ENCODE assay signal across 24 cellular contexts in genomic region chr2:11339508-11340083, GRCh38. TPM values are rescaled to one million over a fixed set of nuclear protein-coding genes. Genes with fewer than 3 reads are reported as not detected.
A peak's percentile ranks its signal among the peaks of the same experiment; 100 is the strongest.
DNase-seq lines count a peak whose midpoint lies in the region; ATAC-seq, FAIRE-seq and TF ChIP-seq lines count a peak whose summit lies in the region.
"Had no signal": no experiment of that assay in that cellular context is flagged by ENCODE, and none has a peak within 500 bp of the region (broad histone marks: within the 10 kb centered on the region; RNA-seq: fewer than 3 reads in every experiment).

No MANE protein-coding gene starts in this region.

- CTCF ChIA-PET in A549 (lab: Yijun Ruan, JAX): interaction anchor here (0.6 to 1.6 kb wide), 4 partner anchors 35 to 143 kb away, joined by 3 to 5 read pairs (median 4); no protein-coding TSS in a partner anchor
- CTCF ChIA-PET in mammary epithelial cell (lab: Charles Lee; ENCODE audit: low non-redundant PET): no interaction called here

- no peak overlapping the region for H3K27ac ChIP-seq in A549
- H3K27ac ChIP-seq in mammary epithelial cell (ENCODE audit: insufficient read depth, low read depth, low read length): peak overlapping the region; percentile 7
- no peak overlapping the region for H3K27ac ChIP-seq in osteoblast (ENCODE audit: low read depth, low read length)
- H3K27ac ChIP-seq: BLaER1 treated with 17β-estradiol and CSF1 and Interleukin-3, amounts not matched to agents 10 nM and 100 nM; skin epidermis had no signal

- no peaks in the 10 kb centered on the region for H3K9me3 ChIP-seq in A549
- no peaks in the 10 kb centered on the region for H3K9me3 ChIP-seq in Loucy (ENCODE audit: insufficient read depth, low read depth, low read length)
- H3K9me3 ChIP-seq in mammary epithelial cell (replicated peaks; ENCODE audit: insufficient read depth, low read length): no peaks in the 10 kb centered on the region
- no peaks in the 10 kb centered on the region for H3K9me3 ChIP-seq in osteoblast (ENCODE audit: low read depth, low read length)

- no peaks in the 10 kb centered on the region; the same call in 1 of the 2 replicates for H3K36me3 ChIP-seq in Loucy (ENCODE audit: insufficient read depth, low read length)
- no peaks in the 10 kb centered on the region for H3K36me3 ChIP-seq in mammary epithelial cell (ENCODE audit: insufficient read depth, low read length)
- no peaks in the 10 kb centered on the region for H3K36me3 ChIP-seq in osteoblast (ENCODE audit: insufficient read depth, low read length)

- H3K9ac ChIP-seq in Loucy (ENCODE audit: low read depth, low read length, poor library complexity, severe bottlenecking): peak overlapping the region; percentile 43
- peak overlapping the region; percentile 11 for H3K9ac ChIP-seq in mammary epithelial cell (ENCODE audit: insufficient read depth, low read length)
- H3K9ac ChIP-seq: BLaER1 treated with 17β-estradiol and CSF1 and Interleukin-3, amounts not matched to agents 10 nM and 100 nM had no signal

- H3K27me3 ChIP-seq in Loucy (ENCODE audit: insufficient read depth, low read length, poor library complexity, severe bottlenecking) (peaks cover 5% of the 10 kb centered on the region), mammary epithelial cell (ENCODE audit: insufficient read depth, low read length) (no peaks in the 10 kb centered on the region), osteoblast (ENCODE audit: insufficient read depth, low read length) (no peaks in the 10 kb centered on the region)
- H3K27me3 ChIP-seq: BLaER1 treated with 17β-estradiol and CSF1 and Interleukin-3, amounts not matched to agents 10 nM and 100 nM had no signal

- intact Hi-C loops in mammary epithelial cell (cut with micrococcal nuclease): loop anchor here (2.0 to 5.0 kb wide), 4 partner anchors 52 to 107 kb away; no protein-coding TSS in a partner anchor

- H3K4me2 ChIP-seq in A549: peak overlapping the region; percentile 95
- peak overlapping the region; percentile 90 for H3K4me2 ChIP-seq in Loucy (ENCODE audit: low read depth, low read length, poor library complexity, severe bottlenecking)
- H3K4me2 ChIP-seq in mammary epithelial cell (ENCODE audit: insufficient read depth, low read depth, low read length): peak overlapping the region; percentile 95
- H3K4me2 ChIP-seq in osteoblast (ENCODE audit: insufficient read depth, low read length): peak overlapping the region; percentile 26

- H3K79me2 ChIP-seq in Loucy (ENCODE audit: insufficient read depth, low read length) (peaks cover 96% of the 10 kb centered on the region), mammary epithelial cell (ENCODE audit: insufficient read depth, low read length) (peaks cover 95% of the 10 kb centered on the region), osteoblast (ENCODE audit: insufficient read depth, low read length) (peaks cover 93% of the 10 kb centered on the region)

- H3K4me1 ChIP-seq in A549 (peaks cover 47% of the 10 kb centered on the region), Loucy (ENCODE audit: insufficient read depth, low read length, poor library complexity, severe bottlenecking) (peaks cover 47% of the 10 kb centered on the region), mammary epithelial cell (ENCODE audit: insufficient read depth, low read length) (peaks cover 15% of the 10 kb centered on the region), osteoblast (ENCODE audit: insufficient read depth, low read length) (peaks cover 18% of the 10 kb centered on the region)

- TF ChIP-seq POLR2A in A549 (IDR thresholded peaks at IDR 0.05; ENCODE audit: low read length): no peak

- H2AFZ ChIP-seq in Loucy (ENCODE audit: low read length) (no peak overlapping the region), mammary epithelial cell (ENCODE audit: low read depth, low read length) (no peak overlapping the region), osteoblast (ENCODE audit: low read length) (no peak overlapping the region)

- BruUV-seq in mammary epithelial cell (replicated peaks; lab: Mats Ljungman, UMichigan): no TSS peak

- no peak for FAIRE-seq in A549 (lab: Jason Lieb, UNC)

- WGBS in A549 (ENCODE audit: missing lambda C conversion rate): 81% methylated on average over 6 of the region's 6 CpGs
- 59% methylated on average over 6 of the region's 6 CpGs for WGBS in mammary epithelial cell (ENCODE audit: low coverage, missing lambda C conversion rate)

- POLR2A ChIA-PET in A549 (lab: Yijun Ruan, JAX): no interaction called here

- no peak for TF ChIP-seq EP300 in A549 (IDR thresholded peaks at IDR 0.05)

- H3K9me2 ChIP-seq in Loucy (replicated peaks; ENCODE audit: low read depth, low read length): no peaks in the 10 kb centered on the region

- TF ChIP-seq CTCF in A549 (IDR thresholded peaks at IDR 0.05) (no peak), Loucy (conservative IDR thresholded peaks at IDR 0.05; ENCODE audit: low read length) (no peak), mammary epithelial cell (conservative IDR thresholded peaks at IDR 0.05 in 1 of 2, IDR thresholded peaks at IDR 0.05 in 1 of 2; ENCODE audit: extremely low read depth in 1 of 2, insufficient read depth in 1 of 2, low read depth in 1 of 2, low read length in 2 of 2) (no peak), osteoblast (IDR thresholded peaks at IDR 0.05; ENCODE audit: extremely low read depth, low read depth, low read length) (no peak)

- no peak for TF ChIP-seq RAD21 in A549 (conservative IDR thresholded peaks at IDR 0.05 in 1 of 2, IDR thresholded peaks at IDR 0.05 in 1 of 2)

- H3K4me3 ChIP-seq in A549 (no peak overlapping the region), Loucy (ENCODE audit: low read length, poor library complexity, severe bottlenecking) (peak overlapping the region; percentile 87), mammary epithelial cell (replicated peaks in 1 of 3; ENCODE audit: insufficient read depth in 1 of 3, low read depth in 2 of 3, low read length in 3 of 3) (peak overlapping the region in 1 of 3 experiments; percentile 24), osteoblast (ENCODE audit: insufficient read depth, low read length) (no peak overlapping the region)
- H3K4me3 ChIP-seq: BLaER1 treated with 17β-estradiol and CSF1 and Interleukin-3, amounts not matched to agents 10 nM and 100 nM; lung; skin epidermis had no signal

- ATAC-seq in A549: no peak
- ATAC-seq in GM19463 (IDR thresholded peaks at IDR 0.05; ENCODE audit: unreplicated experiment): no peak

- no peak for DNase-seq in A549 (ENCODE audit: low read depth in 1 of 2, low spot score in 1 of 2)
- no peak for DNase-seq in mammary epithelial cell
- DNase-seq in osteoblast (ENCODE audit: insufficient read length, low spot score, missing footprints): no peak
- no peak for DNase-seq in kidney tubule cell (ENCODE audit: low spot score)
- DNase-seq in NCI-H345 treated with DMSO at 0.1 percent for 48 hours (lab: John Stamatoyannopoulos, UW; ENCODE audit: unreplicated experiment): no peak
- no peak for DNase-seq in NCI-H82 (lab: John Stamatoyannopoulos, UW)
- DNase-seq: activated CD4-positive, alpha-beta T cell treated with anti-CD3 and anti-CD28 coated beads, Interleukin-2, amount 10 ng/mL, durations not matched to agents 7 days and 5 days; activated naive CD4-positive, alpha-beta T cell treated with anti-CD3 and anti-CD28 coated beads for 36 hours; amniotic stem cell; glutamatergic neuron; HFFc6; KG1; kidney; MV-4-11; NCI-H187; SHP77; stimulated activated CD4-positive, alpha-beta T cell treated with anti-CD3 and anti-CD28 coated beads, Interleukin-2, amount 100 ng/mL, for 24 hours; SW 1271; T1000 had no signal

- in situ Hi-C loops in mammary epithelial cell (cut with MboI; ENCODE audit: low sequenced_read_pairs in 2 of 2): no loop called here

- dilution Hi-C loops in mammary epithelial cell (cut with HindIII; ENCODE audit: low sequenced_read_pairs): no loop called here

- H4K20me1 ChIP-seq in Loucy (ENCODE audit: insufficient read depth, low read length, poor library complexity, severe bottlenecking) (peaks cover 83% of the 10 kb centered on the region), mammary epithelial cell (ENCODE audit: insufficient read depth, low read length) (peaks cover 3% of the 10 kb centered on the region), osteoblast (ENCODE audit: insufficient read depth, low read length) (peaks cover 65% of the 10 kb centered on the region)

- H3F3A ChIP-seq in Loucy (ENCODE audit: low read depth): peaks cover 6% of the 10 kb centered on the region

TF ChIP-seq in A549, 52 proteins besides CTCF, POLR2A, EP300 and RAD21 (continues in another document):
- no peak for TF ChIP-seq PHF8 (IDR thresholded peaks at IDR 0.05; ENCODE audit: borderline replicate concordance, low read depth)
- TF ChIP-seq MAFK (IDR thresholded peaks at IDR 0.05; ENCODE audit: partially characterized antibody): peak; percentile 82
- TF ChIP-seq JUNB (IDR thresholded peaks at IDR 0.05): no peak
- TF ChIP-seq TFCP2L1 (CRISPR knock-in tag; IDR thresholded peaks at IDR 0.05): no peak

RNA-seq across cellular contexts. Expression of gene ROCK2, which starts 4.8 kb away (rescaled TPM):
- polyA plus RNA-seq in A549 (2011; rRNA removed): 33.4 and 38.7 TPM in 2 replicates
- polyA plus RNA-seq in A549 (2012; cell fraction: cytosol; rRNA removed): 5.9 and 6.5 TPM in 2 replicates
- 4.2 and 6.9 TPM in 2 replicates for polyA plus RNA-seq in A549 (2012; cell fraction: nucleus; rRNA removed)
- 34.0 to 38.0 TPM (median 36.4 TPM) in 3 replicates for polyA plus RNA-seq in A549 (2017; fragmentation: RNase III; extraction: RNeasy Plus Mini Kit Qiagen cat#74134 plus additional on column Dnase treatment)
- 28.9 and 30.0 TPM in 2 replicates for polyA minus RNA-seq in A549 (2011; rRNA and poly(A)+ RNA removed)
- 10 to 100 TPM; 38.6 to 44.0 TPM for total RNA-seq in mammary epithelial cell
- polyA plus RNA-seq in mammary epithelial cell: 5.8 TPM
- polyA minus RNA-seq in mammary epithelial cell: 15.2 TPM
- 55.1 and 59.7 TPM in 2 replicates for total RNA-seq in osteoblast

Comparison
In these comparisons a context has a peak if more than half of its experiments do, and no peak if none do; other contexts are left out.
1. H3K4me2 ChIP-seq: peak in every context shown above with its lines; median percentile 95 in A549; 95 in mammary epithelial cell; 90 in Loucy; 26 in osteoblast.